ENCODE assay signal across 24 cellular contexts in genomic region chr10:43310872-43311271, GRCh38. TPM values are rescaled to one million over a fixed set of nuclear protein-coding genes. Genes with fewer than 3 reads are reported as not detected.
DNase-seq lines count a peak whose midpoint lies in the region; ATAC-seq, FAIRE-seq and TF ChIP-seq lines count a peak whose summit lies in the region.
"Had no signal": no experiment of that assay in that cellular context is flagged by ENCODE, and none has a peak within 500 bp of the region (broad histone marks: within the 10 kb centered on the region; RNA-seq: fewer than 3 reads in every experiment).

No MANE protein-coding gene starts in this region.

- H3K18ac ChIP-seq in IMR-90 (ENCODE audit: low read depth, low read length): no peak overlapping the region

- H3K27ac Mint-ChIP-seq in activated T-cell treated with anti-CD3 and anti-CD28 coated beads, Interleukin-2, amount 50 U/mL, for 72 hours: no peak overlapping the region
- H3K27ac Mint-ChIP-seq: B cell had no signal

- no peak overlapping the region for H2BK20ac ChIP-seq in IMR-90 (ENCODE audit: low read depth, low read length)

- H3K4ac ChIP-seq in IMR-90 (ENCODE audit: low read depth, low read length): no peak overlapping the region

- no peak overlapping the region for H4K5ac ChIP-seq in IMR-90 (ENCODE audit: low read depth, low read length)

- CTCF ChIA-PET in HepG2 (lab: Yijun Ruan, JAX; ENCODE audit: low intra/inter-chr PET ratio, low total read pairs): no interaction called here
- CTCF ChIA-PET in IMR-90 (lab: Yijun Ruan, JAX): no interaction called here

- no peaks in the 10 kb centered on the region for H3K9me3 Mint-ChIP-seq in activated T-cell treated with anti-CD3 and anti-CD28 coated beads, Interleukin-2, amount 50 U/mL, for 72 hours

- no peak overlapping the region for H3K4me3 ChIP-seq in HepG2 (replicated peaks in 1 of 3; ENCODE audit: insufficient read depth in 1 of 3, low read depth in 2 of 3, low read length in 3 of 3)
- no peak overlapping the region for H3K4me3 ChIP-seq in right lobe of liver
- H3K4me3 ChIP-seq in IMR-90 (ENCODE audit: insufficient read depth, low read depth, low read length): no peak overlapping the region
- no peak overlapping the region for H3K4me3 ChIP-seq in epithelial cell of esophagus (ENCODE audit: low read length)
- H3K4me3 ChIP-seq: BLaER1, GM23248 had no signal

- no peak overlapping the region for H2AK5ac ChIP-seq in IMR-90 (ENCODE audit: low read depth, low read length)

- H3K79me1 ChIP-seq in IMR-90 (ENCODE audit: low read depth in 1 of 2, low read length in 2 of 2): no peaks in the 10 kb centered on the region

- no peak overlapping the region for H2BK5ac ChIP-seq in IMR-90 (ENCODE audit: low read depth, low read length, poor library complexity, severe bottlenecking)

- TF ChIP-seq RAD21 in HepG2 (CRISPR knock-in tag; IDR thresholded peaks at IDR 0.05) (no peak), IMR-90 (IDR thresholded peaks at IDR 0.05; ENCODE audit: low read length) (no peak)

- dilution Hi-C loops in IMR-90 (cut with HindIII; ENCODE audit: low sequenced_read_pairs, unreplicated experiment): no loop called here

- H4K20me1 ChIP-seq in HepG2 (ENCODE audit: insufficient read depth, low read length) (no peaks in the 10 kb centered on the region), IMR-90 (ENCODE audit: insufficient read depth, low read length) (no peaks in the 10 kb centered on the region)
- H4K20me1 ChIP-seq: BLaER1 had no signal

- no peak for DNase-seq in HepG2 (ENCODE audit: low spot score)
- no peak for DNase-seq in right lobe of liver
- DNase-seq in IMR-90: no peak
- DNase-seq in epithelial cell of esophagus (ENCODE audit: low read depth): peak; percentile 43
- DNase-seq in urothelium cell line (ENCODE audit: low spot score): no peak
- DNase-seq in activated T-cell treated with anti-CD3 and anti-CD28 coated beads, Interleukin-2, amount 50 U/mL, for 72 hours: no peak
- DNase-seq in SW480 (ENCODE audit: low spot score): no peak
- DNase-seq in cerebellar cortex (ENCODE audit: low spot score): no peak
- DNase-seq: 8988T; Caco-2; CD4-positive, CD25-positive, alpha-beta regulatory T cell; CD8-positive, alpha-beta T cell; DMS153; DND-41; GM23248; H7; HCEC 1CT had no signal

- H3K27me3 Mint-ChIP-seq in activated T-cell treated with anti-CD3 and anti-CD28 coated beads, Interleukin-2, amount 50 U/mL, for 72 hours (ENCODE audit: low read depth): peaks cover 15% of the 10 kb centered on the region
- H3K27me3 Mint-ChIP-seq: CD4-positive, CD25-positive, alpha-beta regulatory T cell had no signal

- no peak overlapping the region for H3K23ac ChIP-seq in IMR-90 (ENCODE audit: low read depth, low read length)

- ATAC-seq in HepG2: no peak
- no peak for ATAC-seq in right lobe of liver
- no peak for ATAC-seq in IMR-90 (ENCODE audit: low read depth)
- ATAC-seq in activated T-cell treated with anti-CD3 and anti-CD28 coated beads, Interleukin-2, amount 50 U/mL, for 72 hours (replicated peaks in 1 of 2): no peak
- ATAC-seq: CD8-positive, alpha-beta T cell had no signal

- FAIRE-seq in HepG2 (lab: Jason Lieb, UNC) (no peak), urothelium cell line (lab: Jason Lieb, UNC) (peak; percentile 74)
- FAIRE-seq: G401.6, GM12892, H1 had no signal

- POLR2A ChIA-PET in HepG2 (lab: Yijun Ruan, JAX) (no interaction called here), IMR-90 (lab: Charles Lee; ENCODE audit: unreplicated experiment) (no interaction called here)

- no peak overlapping the region for H2BK120ac ChIP-seq in IMR-90 (ENCODE audit: low read depth, low read length)

- H3K4me1 ChIP-seq in HepG2 (ENCODE audit: insufficient read depth, low read length) (peaks cover 31% of the 10 kb centered on the region), right lobe of liver (peaks cover 0 to 15% (median 5%) of the 10 kb centered on the region in 4 donors), IMR-90 (ENCODE audit: control insufficient read depth, insufficient read depth, low read length) (no peaks in the 10 kb centered on the region)
- H3K4me1 ChIP-seq: BLaER1 had no signal

- no peak overlapping the region for H3K56ac ChIP-seq in IMR-90 (ENCODE audit: extremely low read depth, insufficient read depth, low read length)

- no peak for TF ChIP-seq POLR2A in HepG2 (IDR thresholded peaks at IDR 0.05; ENCODE audit: insufficient read depth in 1 of 2, low read depth in 2 of 2, low read length in 2 of 2)
- no peak for TF ChIP-seq POLR2A in right lobe of liver (IDR thresholded peaks at IDR 0.05)
- TF ChIP-seq POLR2A in IMR-90 (IDR thresholded peaks at IDR 0.05; ENCODE audit: low read depth, low read length): no peak

- intact Hi-C loops in HepG2 (cut with micrococcal nuclease; ENCODE audit: unreplicated experiment) (no loop called here), right lobe of liver (cut with DNase I) (no loop called here), IMR-90 (cut with micrococcal nuclease) (no loop called here)

- peaks cover 24% of the 10 kb centered on the region for H3K4me1 Mint-ChIP-seq in activated T-cell treated with anti-CD3 and anti-CD28 coated beads, Interleukin-2, amount 50 U/mL, for 72 hours (ENCODE audit: low read depth)
- H3K4me1 Mint-ChIP-seq: B cell had no signal

- TF ChIP-seq CTCF in HepG2 (CRISPR knock-in tag; IDR thresholded peaks at IDR 0.05): no peak
- no peak for TF ChIP-seq CTCF in right lobe of liver (IDR thresholded peaks at IDR 0.05)
- no peak for TF ChIP-seq CTCF in IMR-90 (conservative IDR thresholded peaks at IDR 0.05; ENCODE audit: low read depth, low read length)
- no peak for TF ChIP-seq CTCF in epithelial cell of esophagus (IDR thresholded peaks at IDR 0.05; ENCODE audit: insufficient read depth, low read depth, low read length, missing control alignments)

- no peaks in the 10 kb centered on the region for H3K79me2 ChIP-seq in HepG2 (ENCODE audit: insufficient read depth, low read length)

- TF ChIP-seq EP300 in HepG2 (IDR thresholded peaks at IDR 0.05; ENCODE audit: low read depth in 2 of 2, low read length in 2 of 2) (no peak), HepG2 (CRISPR knock-in tag; IDR thresholded peaks at IDR 0.05; ENCODE audit: borderline replicate concordance) (no peak)

- H2AK9ac ChIP-seq in IMR-90 (replicated peaks; ENCODE audit: low read depth, low read length, poor library complexity): no peak overlapping the region

- no peak overlapping the region for H3K14ac ChIP-seq in IMR-90 (replicated peaks; ENCODE audit: low read depth, low read length)

- no peak overlapping the region for H2AFZ ChIP-seq in HepG2 (ENCODE audit: low read length)
- H2AFZ ChIP-seq in IMR-90 (replicated peaks; ENCODE audit: low read length, poor library complexity): no peak overlapping the region
- H2AFZ ChIP-seq: GM23248 had no signal

- H3K9ac ChIP-seq in HepG2 (ENCODE audit: insufficient read depth, low read depth, low read length) (no peak overlapping the region), IMR-90 (ENCODE audit: low read depth, low read length) (no peak overlapping the region)
- H3K9ac ChIP-seq: BLaER1, GM23248 had no signal

- BruUV-seq in HepG2 (replicated peaks; lab: Mats Ljungman, UMichigan): no TSS peak
- BruUV-seq in IMR-90 (replicated peaks; lab: Mats Ljungman, UMichigan): no TSS peak

- H2BK15ac ChIP-seq in IMR-90 (ENCODE audit: low read depth, low read length): no peak overlapping the region

- H4K91ac ChIP-seq in IMR-90 (ENCODE audit: insufficient read depth, low read depth, low read length): no peak overlapping the region

- no peaks in the 10 kb centered on the region for H3K9me1 ChIP-seq in IMR-90 (ENCODE audit: insufficient read depth, low read length)

- no peak overlapping the region for H3K27ac ChIP-seq in HepG2 (ENCODE audit: extremely low read length, insufficient read depth, low read length)
- H3K27ac ChIP-seq in right lobe of liver: no peak overlapping the region
- H3K27ac ChIP-seq in IMR-90 (ENCODE audit: insufficient read depth, low read length): no peak overlapping the region
- H3K27ac ChIP-seq: BLaER1, C4-2B, GM23248 had no signal

- H3K9me3 ChIP-seq in HepG2 (ENCODE audit: low read length) (0 out of 2 replicates have a peak, but pooled peaks cover 5% of the 10 kb centered on the region), right lobe of liver (no peaks in the 10 kb centered on the region), IMR-90 (ENCODE audit: control insufficient read depth, insufficient read depth, low read length) (no peaks in the 10 kb centered on the region; the same call in 1 of the 2 replicates)
- H3K9me3 ChIP-seq: Caco-2 had no signal

- H3K4me2 ChIP-seq in HepG2 (ENCODE audit: low read depth, low read length) (no peak overlapping the region), IMR-90 (ENCODE audit: low read depth, low read length) (no peak overlapping the region)
- H3K4me2 ChIP-seq: BLaER1 had no signal

- H3K27me3 ChIP-seq in HepG2 (ENCODE audit: control insufficient read depth in 1 of 2, insufficient read depth in 2 of 2, low read length in 2 of 2) (peaks cover 1 to 5% of the 10 kb centered on the region in 2 experiments; a peak in 3 of 5 replicates), right lobe of liver (no peaks in the 10 kb centered on the region), IMR-90 (ENCODE audit: control insufficient read depth, insufficient read depth, low read length) (peaks cover 19% of the 10 kb centered on the region)

- 53% methylated on average over 5 of the region's 5 CpGs for WGBS in HepG2 (ENCODE audit: low lambda C conversion rate)
- 94% methylated on average over 5 of the region's 5 CpGs for WGBS in right lobe of liver (ENCODE audit: insufficient coverage, low coverage, low lambda C conversion rate, missing lambda C conversion rate)
- WGBS in IMR-90 (ENCODE audit: extremely low coverage in 2 of 2, insufficient read length in 1 of 2), 2 experiments: 80% methylated on average over 2 of the region's 5 CpGs; no CpG with 5 or more reads in 1 of the 2 experiments

- H3K36me3 ChIP-seq in HepG2 (replicated peaks in 1 of 2; ENCODE audit: control insufficient read depth in 1 of 2, insufficient read depth in 2 of 2, low read length in 2 of 2): no peaks in the 10 kb centered on the region
- no peaks in the 10 kb centered on the region for H3K36me3 ChIP-seq in right lobe of liver
- H3K36me3 ChIP-seq in IMR-90 (ENCODE audit: control insufficient read depth, insufficient read depth, low read length): no peaks in the 10 kb centered on the region
- H3K36me3 ChIP-seq: BLaER1 had no signal

- in situ Hi-C loops in HepG2 (cut with HindIII; ENCODE audit: extremely low pct_ligation_motif_present, low pct_unique_long_range_greater_than_20kb) (no loop called here), IMR-90 (cut with MboI; ENCODE audit: low sequenced_read_pairs) (no loop called here)

- H3K4me3 Mint-ChIP-seq in activated T-cell treated with anti-CD3 and anti-CD28 coated beads, Interleukin-2, amount 50 U/mL, for 72 hours: no peak overlapping the region
- H3K4me3 Mint-ChIP-seq: B cell; CD8-positive, alpha-beta T cell had no signal

- H3K36me3 Mint-ChIP-seq in activated T-cell treated with anti-CD3 and anti-CD28 coated beads, Interleukin-2, amount 50 U/mL, for 72 hours (ENCODE audit: insufficient read depth in 2 of 2): peaks cover 0 to 6% of the 10 kb centered on the region in 2 donors
- H3K36me3 Mint-ChIP-seq: CD4-positive, CD25-positive, alpha-beta regulatory T cell; CD8-positive, alpha-beta T cell had no signal

- H4K8ac ChIP-seq in IMR-90 (ENCODE audit: low read depth in 2 of 2, low read length in 2 of 2): no peak overlapping the region

RNA-seq across cellular contexts. Expression of gene RASGEF1A, which starts 44.0 kb away (rescaled TPM):
- total RNA-seq in HepG2 (2016; rRNA removed; fragmentation: Illumina TruSeq; extraction: Trizol): 0.20 and 0.39 TPM in 2 replicates
- 0.61 TPM in 1 of 2 replicates, not detected in the other for total RNA-seq in HepG2 (2016; cell fraction: cytosol; rRNA removed; fragmentation: Illumina TruSeq; extraction: Trizol; ENCODE audit: low read depth)
- 0.11 and 0.51 TPM in 2 replicates for total RNA-seq in HepG2 (2016; cell fraction: insoluble cytoplasmic fraction; rRNA removed; fragmentation: Illumina TruSeq; extraction: Trizol)
- total RNA-seq in HepG2 (2016; cell fraction: membrane; rRNA removed; fragmentation: Illumina TruSeq; extraction: Trizol): 0.28 and 0.45 TPM in 2 replicates
- 0.31 TPM in 1 of 2 replicates, not detected in the other for total RNA-seq in HepG2 (2016; cell fraction: nucleus; rRNA removed; fragmentation: Illumina TruSeq; extraction: Trizol)
- 0.14 and 0.41 TPM in 2 replicates for polyA plus RNA-seq in HepG2 (2011; rRNA removed)
- polyA plus RNA-seq in HepG2 (2011; cell fraction: cytosol; rRNA removed): 0.23 and 0.33 TPM in 2 replicates
- 0.34 and 0.90 TPM in 2 replicates for polyA plus RNA-seq in HepG2 (2011; cell fraction: nucleus; rRNA removed)
- polyA plus RNA-seq in HepG2 (2012): 0.04 and 0.09 TPM in 2 replicates
- 0.08 and 0.25 TPM in 2 replicates for polyA plus RNA-seq in HepG2 (2016; cell fraction: cytosol; fragmentation: Illumina TruSeq; extraction: Trizol; ENCODE audit: low read depth)
- polyA plus RNA-seq in HepG2 (2016; cell fraction: insoluble cytoplasmic fraction; fragmentation: Illumina TruSeq; extraction: Trizol; ENCODE audit: low read depth): 0.42 and 0.59 TPM in 2 replicates
- polyA plus RNA-seq in HepG2 (2016; cell fraction: membrane; fragmentation: Illumina TruSeq; extraction: Trizol; ENCODE audit: low read depth): 0.24 and 0.30 TPM in 2 replicates
- 0.36 and 0.65 TPM in 2 replicates for polyA plus RNA-seq in HepG2 (2016; cell fraction: nucleus; fragmentation: Illumina TruSeq; extraction: Trizol; ENCODE audit: insufficient read depth, low read depth)
- polyA minus RNA-seq in HepG2 (2011; rRNA and poly(A)+ RNA removed; ENCODE audit: low replicate concordance): 0.10 and 0.72 TPM in 2 replicates
- polyA minus RNA-seq in HepG2 (2011; cell fraction: cytosol; rRNA and poly(A)+ RNA removed): not detected in 2 replicates
- 0.75 TPM in 1 of 2 replicates, not detected in the other for polyA minus RNA-seq in HepG2 (2011; cell fraction: nucleus; rRNA and poly(A)+ RNA removed)
- total RNA-seq in right lobe of liver: under 1 TPM; 0.05 to 0.30 (median 0.12) TPM
- 0.18 and 0.28 TPM in 2 replicates for total RNA-seq in IMR-90 (2012; rRNA removed)
- polyA plus RNA-seq in IMR-90 (2012; rRNA removed): 0.15 and 0.55 TPM in 2 replicates
- polyA plus RNA-seq in IMR-90 (2012; cell fraction: cytosol; rRNA removed): 0.10 and 0.29 TPM in 2 replicates
- 0.44 and 0.64 TPM in 2 replicates for polyA plus RNA-seq in IMR-90 (2012; cell fraction: nucleus; rRNA removed; ENCODE audit: low replicate concordance)
- total RNA-seq in activated T-cell treated with anti-CD3 and anti-CD28 coated beads, Interleukin-2, amount 50 U/mL, for 72 hours: 1 to 10 TPM; 1.7 TPM
- total RNA-seq: A673 had no signal
- polyA plus RNA-seq: GM23248 had no signal
